1 cellular context compared by ENCODE assay signal in genomic region chr16:68281368-68282063, GRCh38.
TF ChIP-seq lines count a peak whose summit lies in the region.

No MANE protein-coding gene starts in this region.

TF ChIP-seq in HepG2, 621 proteins besides CTCF, POLR2A, EP300 and RAD21 (continues in another document):
- TF ChIP-seq, protein P1, sequence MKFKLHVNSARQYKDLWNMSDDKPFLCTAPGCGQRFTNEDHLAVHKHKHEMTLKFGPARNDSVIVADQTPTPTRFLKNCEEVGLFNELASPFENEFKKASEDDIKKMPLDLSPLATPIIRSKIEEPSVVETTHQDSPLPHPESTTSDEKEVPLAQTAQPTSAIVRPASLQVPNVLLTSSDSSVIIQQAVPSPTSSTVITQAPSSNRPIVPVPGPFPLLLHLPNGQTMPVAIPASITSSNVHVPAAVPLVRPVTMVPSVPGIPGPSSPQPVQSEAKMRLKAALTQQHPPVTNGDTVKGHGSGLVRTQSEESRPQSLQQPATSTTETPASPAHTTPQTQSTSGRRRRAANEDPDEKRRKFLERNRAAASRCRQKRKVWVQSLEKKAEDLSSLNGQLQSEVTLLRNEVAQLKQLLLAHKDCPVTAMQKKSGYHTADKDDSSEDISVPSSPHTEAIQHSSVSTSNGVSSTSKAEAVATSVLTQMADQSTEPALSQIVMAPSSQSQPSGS (CRISPR knock-in tag; IDR thresholded peaks at IDR 0.05): peak; percentile 85; the same call in 1 of the 2 replicates
- TF ChIP-seq ZNF589 (CRISPR knock-in tag; conservative IDR thresholded peaks at IDR 0.05) (no peak), MBD4 (IDR thresholded peaks at IDR 0.05; ENCODE audit: borderline replicate concordance, low read length) (no peak), DPF2 (CRISPR knock-in tag; IDR thresholded peaks at IDR 0.05; ENCODE audit: borderline replicate concordance, low read depth) (peak; percentile 96), ZHX2 (IDR thresholded peaks at IDR 0.05; ENCODE audit: low read depth) (peak; percentile 79; the same call in 1 of the 2 replicates), ZHX2 (CRISPR knock-in tag; IDR thresholded peaks at IDR 0.05; ENCODE audit: borderline replicate concordance) (no peak), THAP11 (CRISPR knock-in tag; IDR thresholded peaks at IDR 0.05) (peak; percentile 75), MYNN (CRISPR knock-in tag; IDR thresholded peaks at IDR 0.05; ENCODE audit: low read depth) (0 out of 2 replicates have a peak, but pooled peaks have one; percentile 50), GTF3A (CRISPR knock-in tag; conservative IDR thresholded peaks at IDR 0.05) (no peak), PHF8 (CRISPR knock-in tag; IDR thresholded peaks at IDR 0.05) (no peak; the same call in 1 of the 2 replicates), SMARCE1 (IDR thresholded peaks at IDR 0.05; ENCODE audit: borderline replicate concordance) (no peak), TOE1 (CRISPR knock-in tag; IDR thresholded peaks at IDR 0.05) (peak; percentile 92; the same call in 1 of the 2 replicates), ZNF44 (CRISPR knock-in tag; IDR thresholded peaks at IDR 0.05) (peak; percentile 50; the same call in 1 of the 2 replicates), DNMT3B (CRISPR knock-in tag; conservative IDR thresholded peaks at IDR 0.05) (peak; percentile 88; the same call in 1 of the 2 replicates), NFE2L2 (IDR thresholded peaks at IDR 0.05; ENCODE audit: low read length) (peak; percentile 24; the same call in 1 of the 2 replicates), ZNF780A (CRISPR knock-in tag; IDR thresholded peaks at IDR 0.05) (no peak), GATA4 (IDR thresholded peaks at IDR 0.05; ENCODE audit: borderline replicate concordance, low read depth) (peak; percentile 44; the same call in 1 of the 2 replicates), U2AF1 (optimal IDR thresholded peaks at IDR 0.05; ENCODE audit: low read depth, low read length) (no peak), MED1 (CRISPR knock-in tag; IDR thresholded peaks at IDR 0.05) (peak; percentile 90), RFX1 (IDR thresholded peaks at IDR 0.05) (no peak), ZFYVE20 (CRISPR knock-in tag; IDR thresholded peaks at IDR 0.05; ENCODE audit: borderline replicate concordance, low read depth) (no peak), TBX3 (IDR thresholded peaks at IDR 0.05; ENCODE audit: borderline replicate concordance) (peak; percentile 86), FOXO1 (CRISPR knock-in tag; IDR thresholded peaks at IDR 0.05) (peak; percentile 97), AHDC1 (CRISPR knock-in tag; IDR thresholded peaks at IDR 0.05; ENCODE audit: borderline replicate concordance) (peak; percentile 83; the same call in 1 of the 2 replicates), GLMP (CRISPR knock-in tag; IDR thresholded peaks at IDR 0.05; ENCODE audit: borderline replicate concordance) (no peak), ZNF746 (CRISPR knock-in tag; IDR thresholded peaks at IDR 0.05) (0 out of 2 replicates have a peak, but pooled peaks have one; percentile 70), ZHX1 (CRISPR knock-in tag; IDR thresholded peaks at IDR 0.05; ENCODE audit: low read depth) (peak; percentile 87), ZNF558 (CRISPR knock-in tag; IDR thresholded peaks at IDR 0.05; ENCODE audit: borderline replicate concordance) (no peak), ZNF556 (CRISPR knock-in tag; IDR thresholded peaks at IDR 0.05; ENCODE audit: borderline replicate concordance) (peak; percentile 98; the same call in 1 of the 2 replicates), ZNF580 (CRISPR knock-in tag; IDR thresholded peaks at IDR 0.05; ENCODE audit: borderline replicate concordance, low read depth) (peak; percentile 84; the same call in 1 of the 2 replicates), MED13 (CRISPR knock-in tag; IDR thresholded peaks at IDR 0.05) (no peak), ZNF12 (CRISPR knock-in tag; IDR thresholded peaks at IDR 0.05) (peak; percentile 89)
- TF ChIP-seq, protein P2, sequence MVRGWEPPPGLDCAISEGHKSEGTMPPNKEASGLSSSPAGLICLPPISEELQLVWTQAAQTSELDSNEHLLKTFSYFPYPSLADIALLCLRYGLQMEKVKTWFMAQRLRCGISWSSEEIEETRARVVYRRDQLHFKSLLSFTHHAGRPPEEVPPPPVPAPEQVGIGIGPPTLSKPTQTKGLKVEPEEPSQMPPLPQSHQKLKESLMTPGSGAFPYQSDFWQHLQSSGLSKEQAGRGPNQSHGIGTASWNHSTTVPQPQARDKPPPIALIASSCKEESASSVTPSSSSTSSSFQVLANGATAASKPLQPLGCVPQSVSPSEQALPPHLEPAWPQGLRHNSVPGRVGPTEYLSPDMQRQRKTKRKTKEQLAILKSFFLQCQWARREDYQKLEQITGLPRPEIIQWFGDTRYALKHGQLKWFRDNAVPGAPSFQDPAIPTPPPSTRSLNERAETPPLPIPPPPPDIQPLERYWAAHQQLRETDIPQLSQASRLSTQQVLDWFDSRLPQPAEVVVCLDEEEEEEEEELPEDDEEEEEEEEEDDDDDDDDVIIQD (CRISPR knock-in tag; IDR thresholded peaks at IDR 0.05; ENCODE audit: low read depth): peak; percentile 85; the same call in 1 of the 2 replicates
- TF ChIP-seq, protein P3, sequence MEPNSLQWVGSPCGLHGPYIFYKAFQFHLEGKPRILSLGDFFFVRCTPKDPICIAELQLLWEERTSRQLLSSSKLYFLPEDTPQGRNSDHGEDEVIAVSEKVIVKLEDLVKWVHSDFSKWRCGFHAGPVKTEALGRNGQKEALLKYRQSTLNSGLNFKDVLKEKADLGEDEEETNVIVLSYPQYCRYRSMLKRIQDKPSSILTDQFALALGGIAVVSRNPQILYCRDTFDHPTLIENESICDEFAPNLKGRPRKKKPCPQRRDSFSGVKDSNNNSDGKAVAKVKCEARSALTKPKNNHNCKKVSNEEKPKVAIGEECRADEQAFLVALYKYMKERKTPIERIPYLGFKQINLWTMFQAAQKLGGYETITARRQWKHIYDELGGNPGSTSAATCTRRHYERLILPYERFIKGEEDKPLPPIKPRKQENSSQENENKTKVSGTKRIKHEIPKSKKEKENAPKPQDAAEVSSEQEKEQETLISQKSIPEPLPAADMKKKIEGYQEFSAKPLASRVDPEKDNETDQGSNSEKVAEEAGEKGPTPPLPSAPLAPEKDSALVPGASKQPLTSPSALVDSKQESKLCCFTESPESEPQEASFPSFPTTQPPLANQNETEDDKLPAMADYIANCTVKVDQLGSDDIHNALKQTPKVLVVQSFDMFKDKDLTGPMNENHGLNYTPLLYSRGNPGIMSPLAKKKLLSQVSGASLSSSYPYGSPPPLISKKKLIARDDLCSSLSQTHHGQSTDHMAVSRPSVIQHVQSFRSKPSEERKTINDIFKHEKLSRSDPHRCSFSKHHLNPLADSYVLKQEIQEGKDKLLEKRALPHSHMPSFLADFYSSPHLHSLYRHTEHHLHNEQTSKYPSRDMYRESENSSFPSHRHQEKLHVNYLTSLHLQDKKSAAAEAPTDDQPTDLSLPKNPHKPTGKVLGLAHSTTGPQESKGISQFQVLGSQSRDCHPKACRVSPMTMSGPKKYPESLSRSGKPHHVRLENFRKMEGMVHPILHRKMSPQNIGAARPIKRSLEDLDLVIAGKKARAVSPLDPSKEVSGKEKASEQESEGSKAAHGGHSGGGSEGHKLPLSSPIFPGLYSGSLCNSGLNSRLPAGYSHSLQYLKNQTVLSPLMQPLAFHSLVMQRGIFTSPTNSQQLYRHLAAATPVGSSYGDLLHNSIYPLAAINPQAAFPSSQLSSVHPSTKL (CRISPR knock-in tag; IDR thresholded peaks at IDR 0.05): peak; percentile 98
